ENCODE assay signal across 16 cellular contexts in the genomic region with DNA sequence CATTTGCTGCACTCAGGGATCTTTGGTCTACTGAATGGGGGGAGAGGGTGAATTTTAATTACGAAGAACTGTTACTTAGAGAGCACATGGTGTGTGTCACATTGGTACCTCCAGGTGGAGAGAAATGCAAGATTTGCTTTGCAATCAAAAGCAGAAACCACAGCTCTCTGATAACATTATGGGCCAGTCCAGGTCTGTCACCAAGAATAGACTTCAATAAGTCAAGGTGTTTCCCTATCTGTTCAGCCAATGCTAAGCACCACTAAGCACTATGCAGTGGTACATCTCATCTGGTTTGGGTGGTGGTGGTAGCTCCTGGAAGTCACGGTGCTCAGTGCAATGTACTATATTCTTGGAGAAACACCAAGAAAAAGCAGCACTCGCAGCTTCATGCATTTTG.
DNase-seq lines count a peak whose midpoint lies in the region; ATAC-seq and TF ChIP-seq lines count a peak whose summit lies in the region.
"Had no signal": no experiment of that assay in that cellular context is flagged by ENCODE, and none has a peak within 500 bp of the region (broad histone marks: within the 10 kb centered on the region; RNA-seq: fewer than 3 reads in every experiment).

No MANE protein-coding gene starts in this region.

- no peak for DNase-seq in CD4-positive, alpha-beta T cell
- peak; percentile 68 for DNase-seq in Karpas-422
- DNase-seq in activated naive CD8-positive, alpha-beta T cell treated with anti-CD3 and anti-CD28 coated beads for 36 hours: no peak
- no peak for DNase-seq in natural killer cell
- DNase-seq in HK-2 (ENCODE audit: unreplicated experiment): no peak
- DNase-seq in body of pancreas: no peak
- DNase-seq in SW 1271 (lab: John Stamatoyannopoulos, UW): no peak
- DNase-seq: activated gamma-delta T cell; NCI-H1105 treated with DMSO at 0.1 percent for 48 hours; retina; SHP77; stimulated activated CD4-positive, alpha-beta T cell treated with anti-CD3 and anti-CD28 coated beads, Interleukin-2, amount 100 ng/mL, for 24 hours had no signal

- no peaks in the 10 kb centered on the region for H3K27me3 ChIP-seq in CD4-positive, alpha-beta T cell (ENCODE audit: control insufficient read depth, insufficient read depth, low read length)
- no peaks in the 10 kb centered on the region for H3K27me3 ChIP-seq in Karpas-422 (ENCODE audit: low read length)
- no peaks in the 10 kb centered on the region for H3K27me3 ChIP-seq in body of pancreas

- H2AFZ ChIP-seq in Karpas-422 (ENCODE audit: low read length): no peak overlapping the region

- peaks cover 95% of the 10 kb centered on the region for H3K4me1 Mint-ChIP-seq in CD4-positive, alpha-beta T cell (ENCODE audit: low read depth)
- H3K4me1 Mint-ChIP-seq in activated naive CD8-positive, alpha-beta T cell treated with anti-CD3 and anti-CD28 coated beads for 36 hours: peaks cover 81% of the 10 kb centered on the region
- peaks cover 75 to 80% of the 10 kb centered on the region in 2 donors for H3K4me1 Mint-ChIP-seq in natural killer cell

- H3K4me1 ChIP-seq in Karpas-422 (ENCODE audit: low read length) (peaks cover 74% of the 10 kb centered on the region), body of pancreas (peaks cover 42% of the 10 kb centered on the region)

- H3K9ac ChIP-seq in Karpas-422 (ENCODE audit: low read length): peak overlapping the region; percentile 84
- H3K9ac ChIP-seq: BLaER1 treated with 17β-estradiol and CSF1 and Interleukin-3, amounts not matched to agents 10 nM and 100 nM had no signal

- peak overlapping the region; percentile 99 for H3K4me3 Mint-ChIP-seq in CD4-positive, alpha-beta T cell
- H3K4me3 Mint-ChIP-seq in activated naive CD8-positive, alpha-beta T cell treated with anti-CD3 and anti-CD28 coated beads for 36 hours: peak overlapping the region; percentile 94
- peak overlapping the region; percentile 97 for H3K4me3 Mint-ChIP-seq in natural killer cell

- POLR2A ChIA-PET in CD4-positive, alpha-beta T cell (lab: Charles Lee): interaction anchor here (0.8 to 16.7 kb wide), 6 partner anchors 8 to 297 kb away, joined by 3 to 475 read pairs (median 8); a partner anchor contains a TSS

- no peak for TF ChIP-seq CTCF in CD4-positive, alpha-beta T cell (IDR thresholded peaks at IDR 0.05)
- no peak for TF ChIP-seq CTCF in natural killer cell (IDR thresholded peaks at IDR 0.05)
- no peak for TF ChIP-seq CTCF in body of pancreas (IDR thresholded peaks at IDR 0.05)

- H4K20me1 ChIP-seq in Karpas-422 (ENCODE audit: insufficient read depth, low read depth, low read length): peaks cover 61% of the 10 kb centered on the region
- H4K20me1 ChIP-seq: BLaER1 treated with 17β-estradiol and CSF1 and Interleukin-3, amounts not matched to agents 10 nM and 100 nM had no signal

- H3K4me3 ChIP-seq in Karpas-422 (ENCODE audit: low read length) (peak overlapping the region; percentile 87), body of pancreas (no peak overlapping the region)
- H3K4me3 ChIP-seq: BLaER1 treated with 17β-estradiol and CSF1 and Interleukin-3, amounts not matched to agents 10 nM and 100 nM; HAP-1 had no signal

- H3K27me3 Mint-ChIP-seq in CD4-positive, alpha-beta T cell: no peaks in the 10 kb centered on the region
- no peaks in the 10 kb centered on the region for H3K27me3 Mint-ChIP-seq in activated naive CD8-positive, alpha-beta T cell treated with anti-CD3 and anti-CD28 coated beads for 36 hours
- H3K27me3 Mint-ChIP-seq in natural killer cell (ENCODE audit: low read depth in 2 of 2): no peaks in the 10 kb centered on the region

- CTCF ChIA-PET in CD4-positive, alpha-beta T cell (lab: Charles Lee): interaction anchor here (1.0 to 6.0 kb wide), 5 partner anchors 17 to 53 kb away, joined by 3 to 44 read pairs (median 4); no protein-coding TSS in a partner anchor

- peaks cover 4% of the 10 kb centered on the region; the same call in 1 of the 2 replicates for H3K36me3 ChIP-seq in Karpas-422 (ENCODE audit: insufficient read depth, low read length)
- no peaks in the 10 kb centered on the region for H3K36me3 ChIP-seq in body of pancreas (replicated peaks in 1 of 2; ENCODE audit: insufficient read depth in 1 of 2, low read depth in 2 of 2)
- H3K36me3 ChIP-seq: BLaER1 treated with 17β-estradiol and CSF1 and Interleukin-3, amounts not matched to agents 10 nM and 100 nM; HAP-1 had no signal

- H3K9me3 Mint-ChIP-seq in CD4-positive, alpha-beta T cell: no peaks in the 10 kb centered on the region
- no peaks in the 10 kb centered on the region for H3K9me3 Mint-ChIP-seq in activated naive CD8-positive, alpha-beta T cell treated with anti-CD3 and anti-CD28 coated beads for 36 hours
- no peaks in the 10 kb centered on the region for H3K9me3 Mint-ChIP-seq in natural killer cell

- peaks cover 78% of the 10 kb centered on the region for H3K36me3 Mint-ChIP-seq in CD4-positive, alpha-beta T cell (ENCODE audit: low read depth)
- H3K36me3 Mint-ChIP-seq in activated naive CD8-positive, alpha-beta T cell treated with anti-CD3 and anti-CD28 coated beads for 36 hours: peaks cover 8% of the 10 kb centered on the region
- no peaks in the 10 kb centered on the region for H3K36me3 Mint-ChIP-seq in natural killer cell

- intact Hi-C loops in CD4-positive, alpha-beta T cell (cut with DNase I, micrococcal nuclease): loop anchor here (2.0 to 10.0 kb wide), 2 partner anchors 25 to 349 kb away; a partner anchor contains a TSS
- intact Hi-C loops in natural killer cell (cut with micrococcal nuclease) (loop anchor here (10.0 kb wide), 1 partner anchor 49 kb away; no protein-coding TSS in a partner anchor), body of pancreas (cut with DNase I) (no loop called here)

- no peak for TF ChIP-seq POLR2A in body of pancreas (IDR thresholded peaks at IDR 0.05)

- H3K79me2 ChIP-seq in Karpas-422 (ENCODE audit: low read length): peaks cover 77% of the 10 kb centered on the region

- H3K27ac Mint-ChIP-seq in CD4-positive, alpha-beta T cell: peak overlapping the region; percentile 96
- H3K27ac Mint-ChIP-seq in activated naive CD8-positive, alpha-beta T cell treated with anti-CD3 and anti-CD28 coated beads for 36 hours: peak overlapping the region; percentile 96
- H3K27ac Mint-ChIP-seq in natural killer cell: peak overlapping the region; percentile 57 to 99

- H3K27ac ChIP-seq in CD4-positive, alpha-beta T cell (ENCODE audit: low read depth, low read length): peak overlapping the region; percentile 95
- H3K27ac ChIP-seq in Karpas-422 (ENCODE audit: low read length) (peak overlapping the region; percentile 92; the same call in 1 of the 2 replicates), body of pancreas (no peak overlapping the region)
- H3K27ac ChIP-seq: BLaER1 treated with 17β-estradiol and CSF1 and Interleukin-3, amounts not matched to agents 10 nM and 100 nM; VCaP had no signal

- peak; percentile 2 for ATAC-seq in CD4-positive, alpha-beta T cell (ENCODE audit: poor library complexity)
- ATAC-seq in natural killer cell (no peak), body of pancreas (no peak)
- no peak for ATAC-seq in activated CD4-positive, CD25-positive, alpha-beta regulatory T cell treated with anti-CD3 and anti-CD28 coated beads, Interleukin-2, amount 50 U/mL, for 24 hours

- H3K9me2 ChIP-seq in Karpas-422 (replicated peaks; ENCODE audit: insufficient read depth, low read length): no peaks in the 10 kb centered on the region

- H3K9me3 ChIP-seq in CD4-positive, alpha-beta T cell (ENCODE audit: control insufficient read depth, low read length): no peaks in the 10 kb centered on the region
- H3K9me3 ChIP-seq in Karpas-422 (ENCODE audit: low read length) (no peaks in the 10 kb centered on the region), body of pancreas (no peaks in the 10 kb centered on the region)
- H3K9me3 ChIP-seq: BLaER1 treated with 17β-estradiol and CSF1 and Interleukin-3, amounts not matched to agents 10 nM and 100 nM; HAP-1 had no signal

- 75 to 84% methylated on average over 3 of the region's 3 CpGs for WGBS in body of pancreas, 2 donors

- peak overlapping the region; percentile 96 for H3K4me2 ChIP-seq in Karpas-422 (ENCODE audit: low read depth, low read length, poor library complexity, severe bottlenecking)

Comparison
In these comparisons a context has a peak if more than half of its experiments do, and no peak if none do; other contexts are left out.
1. H3K27ac ChIP-seq: peak in CD4-positive, alpha-beta T cell (single experiment) and Karpas-422 (single experiment); none in body of pancreas (0 of 4).
2. Peak in every context shown above with its lines, with median percentiles within 50 percentile points of each other: H3K27ac Mint-ChIP-seq and H3K4me3 Mint-ChIP-seq.